1 cellular context compared by ENCODE assay signal in genomic region chr6:27161946-27162603, GRCh38.
TF ChIP-seq lines count a peak whose summit lies in the region.

No MANE protein-coding gene starts in this region.

TF ChIP-seq in HepG2, 621 proteins besides CTCF, POLR2A, EP300 and RAD21 (continued from another document and continues in another):
- TF ChIP-seq, protein P1, sequence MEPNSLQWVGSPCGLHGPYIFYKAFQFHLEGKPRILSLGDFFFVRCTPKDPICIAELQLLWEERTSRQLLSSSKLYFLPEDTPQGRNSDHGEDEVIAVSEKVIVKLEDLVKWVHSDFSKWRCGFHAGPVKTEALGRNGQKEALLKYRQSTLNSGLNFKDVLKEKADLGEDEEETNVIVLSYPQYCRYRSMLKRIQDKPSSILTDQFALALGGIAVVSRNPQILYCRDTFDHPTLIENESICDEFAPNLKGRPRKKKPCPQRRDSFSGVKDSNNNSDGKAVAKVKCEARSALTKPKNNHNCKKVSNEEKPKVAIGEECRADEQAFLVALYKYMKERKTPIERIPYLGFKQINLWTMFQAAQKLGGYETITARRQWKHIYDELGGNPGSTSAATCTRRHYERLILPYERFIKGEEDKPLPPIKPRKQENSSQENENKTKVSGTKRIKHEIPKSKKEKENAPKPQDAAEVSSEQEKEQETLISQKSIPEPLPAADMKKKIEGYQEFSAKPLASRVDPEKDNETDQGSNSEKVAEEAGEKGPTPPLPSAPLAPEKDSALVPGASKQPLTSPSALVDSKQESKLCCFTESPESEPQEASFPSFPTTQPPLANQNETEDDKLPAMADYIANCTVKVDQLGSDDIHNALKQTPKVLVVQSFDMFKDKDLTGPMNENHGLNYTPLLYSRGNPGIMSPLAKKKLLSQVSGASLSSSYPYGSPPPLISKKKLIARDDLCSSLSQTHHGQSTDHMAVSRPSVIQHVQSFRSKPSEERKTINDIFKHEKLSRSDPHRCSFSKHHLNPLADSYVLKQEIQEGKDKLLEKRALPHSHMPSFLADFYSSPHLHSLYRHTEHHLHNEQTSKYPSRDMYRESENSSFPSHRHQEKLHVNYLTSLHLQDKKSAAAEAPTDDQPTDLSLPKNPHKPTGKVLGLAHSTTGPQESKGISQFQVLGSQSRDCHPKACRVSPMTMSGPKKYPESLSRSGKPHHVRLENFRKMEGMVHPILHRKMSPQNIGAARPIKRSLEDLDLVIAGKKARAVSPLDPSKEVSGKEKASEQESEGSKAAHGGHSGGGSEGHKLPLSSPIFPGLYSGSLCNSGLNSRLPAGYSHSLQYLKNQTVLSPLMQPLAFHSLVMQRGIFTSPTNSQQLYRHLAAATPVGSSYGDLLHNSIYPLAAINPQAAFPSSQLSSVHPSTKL (CRISPR knock-in tag; IDR thresholded peaks at IDR 0.05) = no peak
- TF ChIP-seq NPAS2 (CRISPR knock-in tag; IDR thresholded peaks at IDR 0.05; ENCODE audit: borderline replicate concordance) (no peak), ZNF335 (CRISPR knock-in tag; IDR thresholded peaks at IDR 0.05) (0 out of 2 replicates have a peak, but pooled peaks have one; percentile 31), ZNF256 (CRISPR knock-in tag; conservative IDR thresholded peaks at IDR 0.05) (no peak), SUZ12 (IDR thresholded peaks at IDR 0.05; ENCODE audit: low read depth, low read length) (no peak), FOXO1 (CRISPR knock-in tag; IDR thresholded peaks at IDR 0.05) (no peak), TSC22D2 (CRISPR knock-in tag; IDR thresholded peaks at IDR 0.05; ENCODE audit: borderline replicate concordance) (no peak), E2F2 (CRISPR knock-in tag; IDR thresholded peaks at IDR 0.05; ENCODE audit: borderline replicate concordance) (no peak), ERF (CRISPR knock-in tag; IDR thresholded peaks at IDR 0.05) (no peak), ZNF280B (CRISPR knock-in tag; IDR thresholded peaks at IDR 0.05; ENCODE audit: borderline replicate concordance) (no peak), ZNF235 (CRISPR knock-in tag; IDR thresholded peaks at IDR 0.05; ENCODE audit: borderline replicate concordance) (no peak), ATF1 (CRISPR knock-in tag; IDR thresholded peaks at IDR 0.05) (0 out of 2 replicates have a peak, but pooled peaks have one; percentile 19), THYN1 (CRISPR knock-in tag; IDR thresholded peaks at IDR 0.05; ENCODE audit: borderline replicate concordance, low read depth) (no peak), ONECUT2 (CRISPR knock-in tag; IDR thresholded peaks at IDR 0.05) (no peak), ZNF329 (CRISPR knock-in tag; IDR thresholded peaks at IDR 0.05; ENCODE audit: low read depth) (no peak), ZHX2 (IDR thresholded peaks at IDR 0.05; ENCODE audit: low read depth) (no peak), ZHX2 (CRISPR knock-in tag; IDR thresholded peaks at IDR 0.05; ENCODE audit: borderline replicate concordance) (no peak), ZMYM3 (CRISPR knock-in tag; IDR thresholded peaks at IDR 0.05) (no peak), ZNF83 (CRISPR knock-in tag; IDR thresholded peaks at IDR 0.05; ENCODE audit: borderline replicate concordance) (no peak), U2AF1 (optimal IDR thresholded peaks at IDR 0.05; ENCODE audit: low read depth, low read length) (no peak), ZNF343 (CRISPR knock-in tag; IDR thresholded peaks at IDR 0.05) (no peak), BCLAF1 (IDR thresholded peaks at IDR 0.05) (no peak), CEBPB (IDR thresholded peaks at IDR 0.05; ENCODE audit: borderline replicate concordance, low read depth, low read length) (peak; percentile 37; the same call in 1 of the 2 replicates), MAF1 (CRISPR knock-in tag; IDR thresholded peaks at IDR 0.05; ENCODE audit: borderline replicate concordance) (no peak), MYNN (CRISPR knock-in tag; IDR thresholded peaks at IDR 0.05; ENCODE audit: low read depth) (no peak), ZIK1 (CRISPR knock-in tag; IDR thresholded peaks at IDR 0.05; ENCODE audit: borderline replicate concordance, low read depth) (no peak), KLF13 (CRISPR knock-in tag; IDR thresholded peaks at IDR 0.05) (no peak), ZSCAN20 (CRISPR knock-in tag; IDR thresholded peaks at IDR 0.05; ENCODE audit: borderline replicate concordance) (no peak), TRIM22 (IDR thresholded peaks at IDR 0.05) (no peak), STAG1 (CRISPR knock-in tag; IDR thresholded peaks at IDR 0.05) (peak; percentile 71), KDM4B (CRISPR knock-in tag; IDR thresholded peaks at IDR 0.05) (no peak), SNRNP70 (IDR thresholded peaks at IDR 0.05; ENCODE audit: low read depth, low read length) (no peak), MLLT10 (CRISPR knock-in tag; IDR thresholded peaks at IDR 0.05) (no peak), U2AF2 (IDR thresholded peaks at IDR 0.05; ENCODE audit: low read depth, low read length) (no peak)
- TF ChIP-seq, protein P2, sequence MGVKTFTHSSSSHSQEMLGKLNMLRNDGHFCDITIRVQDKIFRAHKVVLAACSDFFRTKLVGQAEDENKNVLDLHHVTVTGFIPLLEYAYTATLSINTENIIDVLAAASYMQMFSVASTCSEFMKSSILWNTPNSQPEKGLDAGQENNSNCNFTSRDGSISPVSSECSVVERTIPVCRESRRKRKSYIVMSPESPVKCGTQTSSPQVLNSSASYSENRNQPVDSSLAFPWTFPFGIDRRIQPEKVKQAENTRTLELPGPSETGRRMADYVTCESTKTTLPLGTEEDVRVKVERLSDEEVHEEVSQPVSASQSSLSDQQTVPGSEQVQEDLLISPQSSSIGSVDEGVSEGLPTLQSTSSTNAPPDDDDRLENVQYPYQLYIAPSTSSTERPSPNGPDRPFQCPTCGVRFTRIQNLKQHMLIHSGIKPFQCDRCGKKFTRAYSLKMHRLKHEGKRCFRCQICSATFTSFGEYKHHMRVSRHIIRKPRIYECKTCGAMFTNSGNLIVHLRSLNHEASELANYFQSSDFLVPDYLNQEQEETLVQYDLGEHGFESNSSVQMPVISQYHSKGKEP (CRISPR knock-in tag; IDR thresholded peaks at IDR 0.05) = no peak
- TF ChIP-seq, protein P3, sequence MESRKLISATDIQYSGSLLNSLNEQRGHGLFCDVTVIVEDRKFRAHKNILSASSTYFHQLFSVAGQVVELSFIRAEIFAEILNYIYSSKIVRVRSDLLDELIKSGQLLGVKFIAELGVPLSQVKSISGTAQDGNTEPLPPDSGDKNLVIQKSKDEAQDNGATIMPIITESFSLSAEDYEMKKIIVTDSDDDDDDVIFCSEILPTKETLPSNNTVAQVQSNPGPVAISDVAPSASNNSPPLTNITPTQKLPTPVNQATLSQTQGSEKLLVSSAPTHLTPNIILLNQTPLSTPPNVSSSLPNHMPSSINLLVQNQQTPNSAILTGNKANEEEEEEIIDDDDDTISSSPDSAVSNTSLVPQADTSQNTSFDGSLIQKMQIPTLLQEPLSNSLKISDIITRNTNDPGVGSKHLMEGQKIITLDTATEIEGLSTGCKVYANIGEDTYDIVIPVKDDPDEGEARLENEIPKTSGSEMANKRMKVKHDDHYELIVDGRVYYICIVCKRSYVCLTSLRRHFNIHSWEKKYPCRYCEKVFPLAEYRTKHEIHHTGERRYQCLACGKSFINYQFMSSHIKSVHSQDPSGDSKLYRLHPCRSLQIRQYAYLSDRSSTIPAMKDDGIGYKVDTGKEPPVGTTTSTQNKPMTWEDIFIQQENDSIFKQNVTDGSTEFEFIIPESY (CRISPR knock-in tag; IDR thresholded peaks at IDR 0.05) = no peak
- TF ChIP-seq, protein P4, sequence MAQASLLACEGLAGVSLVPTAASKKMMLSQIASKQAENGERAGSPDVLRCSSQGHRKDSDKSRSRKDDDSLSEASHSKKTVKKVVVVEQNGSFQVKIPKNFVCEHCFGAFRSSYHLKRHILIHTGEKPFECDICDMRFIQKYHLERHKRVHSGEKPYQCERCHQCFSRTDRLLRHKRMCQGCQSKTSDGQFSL (CRISPR knock-in tag; IDR thresholded peaks at IDR 0.05) = no peak
- TF ChIP-seq, protein P5, sequence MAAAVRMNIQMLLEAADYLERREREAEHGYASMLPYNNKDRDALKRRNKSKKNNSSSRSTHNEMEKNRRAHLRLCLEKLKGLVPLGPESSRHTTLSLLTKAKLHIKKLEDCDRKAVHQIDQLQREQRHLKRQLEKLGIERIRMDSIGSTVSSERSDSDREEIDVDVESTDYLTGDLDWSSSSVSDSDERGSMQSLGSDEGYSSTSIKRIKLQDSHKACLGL (CRISPR knock-in tag; IDR thresholded peaks at IDR 0.05) = no peak
